ENCODE assay signal across 8 cellular contexts in the genomic region with DNA sequence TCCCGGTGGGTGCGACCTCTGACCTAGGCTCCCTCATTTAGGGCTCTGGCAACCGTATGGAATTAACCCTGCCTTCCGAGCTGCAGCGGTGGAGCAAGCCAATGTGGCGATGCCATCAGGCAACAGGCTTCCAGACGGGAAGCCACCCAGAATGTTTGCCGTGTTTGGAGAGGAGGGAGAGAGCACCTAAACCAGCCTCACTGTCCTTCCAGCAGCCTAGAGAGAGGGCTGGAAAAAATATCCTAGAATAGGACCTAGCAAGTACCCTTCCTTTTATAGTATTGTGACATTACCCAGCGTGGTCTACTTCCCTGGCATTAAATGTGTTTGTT. TPM values are rescaled to one million over a fixed set of nuclear protein-coding genes. Genes with fewer than 3 reads are reported as not detected.
A peak's percentile ranks its signal among the peaks of the same experiment; 100 is the strongest.
DNase-seq lines count a peak whose midpoint lies in the region; ATAC-seq and TF ChIP-seq lines count a peak whose summit lies in the region.

No MANE protein-coding gene starts in this region.

- no peak overlapping the region for H3K9ac ChIP-seq in HUES48 (ENCODE audit: low read depth, low read length)

- H3K4me1 ChIP-seq in A673 (ENCODE audit: insufficient read depth, low read length, poor library complexity, severe bottlenecking) (peaks cover 13% of the 10 kb centered on the region), HUES48 (ENCODE audit: control insufficient read depth, insufficient read depth, low read length) (peaks cover 21% of the 10 kb centered on the region), mesodermal cell (ENCODE audit: control insufficient read depth, insufficient read depth, low read length, poor library complexity, severe bottlenecking) (peaks cover 11% of the 10 kb centered on the region)

- in situ Hi-C loops in brain microvascular endothelial cell (cut with HindIII; ENCODE audit: low pct_ligation_motif_present, low sequenced_read_pairs): no loop called here

- H3K9me3 ChIP-seq in A673 (ENCODE audit: low read depth, low read length, poor library complexity, severe bottlenecking) (no peaks in the 10 kb centered on the region), HUES48 (ENCODE audit: control insufficient read depth, insufficient read depth, low read length) (no peaks in the 10 kb centered on the region), mesodermal cell (ENCODE audit: control insufficient read depth, low read length) (no peaks in the 10 kb centered on the region)

- POLR2A ChIA-PET in A673 (lab: Charles Lee; ENCODE audit: low non-redundant PET): no interaction called here

- BruUV-seq in A673 (replicated peaks; lab: Mats Ljungman, UMichigan): no TSS peak

- TF ChIP-seq CTCF in A673 (conservative IDR thresholded peaks at IDR 0.05; ENCODE audit: low read depth, low read length): no peak
- TF ChIP-seq CTCF in brain microvascular endothelial cell (IDR thresholded peaks at IDR 0.05; ENCODE audit: low read depth, low read length, missing control alignments): no peak

- H3K27me3 ChIP-seq in A673 (replicated peaks; ENCODE audit: insufficient read depth, low read depth, low read length, poor library complexity) (no peaks in the 10 kb centered on the region), HUES48 (ENCODE audit: control insufficient read depth, insufficient read depth, low read length) (peaks cover 14% of the 10 kb centered on the region), brain microvascular endothelial cell (replicated peaks) (no peaks in the 10 kb centered on the region)

- 25 to 37% methylated on average over 4 to 7 of the region's 9 CpGs for WGBS in mesodermal cell (ENCODE audit: insufficient coverage in 2 of 2), 2 experiments

- DNase-seq in A673 (ENCODE audit: low spot score): no peak
- DNase-seq in brain microvascular endothelial cell: no peak
- no peak for DNase-seq in NCI-H1092 treated with DMSO at 0.1 percent for 48 hours (lab: John Stamatoyannopoulos, UW)
- no peak for DNase-seq in hepatic stellate cell (ENCODE audit: low spot score)
- no peak for DNase-seq in NCI-H1930 (lab: John Stamatoyannopoulos, UW)

- H3K27ac ChIP-seq in A673 (ENCODE audit: low read depth, low read length, poor library complexity, severe bottlenecking) (no peak overlapping the region), HUES48 (ENCODE audit: low read depth, low read length) (no peak overlapping the region), brain microvascular endothelial cell (no peak overlapping the region), mesodermal cell (ENCODE audit: low read depth, low read length, severe bottlenecking) (no peak overlapping the region)

- CTCF ChIA-PET in A673 (lab: Charles Lee): no interaction called here

- peak overlapping the region; percentile 89 for H3K4me3 ChIP-seq in A673 (ENCODE audit: low read depth, low read length, poor library complexity, severe bottlenecking)
- peak overlapping the region; percentile 68 for H3K4me3 ChIP-seq in HUES48 (ENCODE audit: low read depth, low read length)
- peak overlapping the region; percentile 49 for H3K4me3 ChIP-seq in brain microvascular endothelial cell (ENCODE audit: low read depth, low read length)
- peak overlapping the region; percentile 72 for H3K4me3 ChIP-seq in mesodermal cell (ENCODE audit: extremely low read depth, insufficient read depth, low read length, poor library complexity, severe bottlenecking)

- no peaks in the 10 kb centered on the region for H3K36me3 ChIP-seq in A673 (ENCODE audit: insufficient read depth, low read length, poor library complexity, severe bottlenecking)
- H3K36me3 ChIP-seq in HUES48 (ENCODE audit: control insufficient read depth, insufficient read depth, low read length): no peaks in the 10 kb centered on the region
- no peaks in the 10 kb centered on the region for H3K36me3 ChIP-seq in brain microvascular endothelial cell (replicated peaks)
- no peaks in the 10 kb centered on the region for H3K36me3 ChIP-seq in mesodermal cell (ENCODE audit: control insufficient read depth, insufficient read depth, low read length)

- ATAC-seq in HG03439 (IDR thresholded peaks at IDR 0.05; ENCODE audit: unreplicated experiment): no peak

- intact Hi-C loops in A673 (cut with micrococcal nuclease; ENCODE audit: unreplicated experiment): loop anchor here (2.0 to 5.0 kb wide), 2 partner anchors 299 to 519 kb away; no protein-coding TSS in a partner anchor

RNA-seq across cellular contexts. Expression of a gene that starts 0.3 kb away (rescaled TPM):
- total RNA-seq in A673 (2021): 8.7 and 9.1 TPM in 2 replicates
- 10.4 TPM for polyA plus RNA-seq in mesodermal cell (2013, experiment 1 of 2)
- polyA plus RNA-seq in mesodermal cell (2013, experiment 2 of 2): 10.8 TPM
